Comparison of ENCODE assay signal across 11 cellular contexts in genomic region chr13:50676602-50677001, GRCh38.
DNase-seq lines count a peak whose midpoint lies in the region; ATAC-seq and TF ChIP-seq lines count a peak whose summit lies in the region.
"Had no signal": no experiment of that assay in that cellular context is flagged by ENCODE, and none has a peak within 500 bp of the region (broad histone marks: within the 10 kb centered on the region; RNA-seq: fewer than 3 reads in every experiment).

No MANE protein-coding gene starts in this region.

- no peaks in the 10 kb centered on the region for H3F3A ChIP-seq in neural progenitor cell (ENCODE audit: low read depth)

- H3K4me1 Mint-ChIP-seq in endodermal cell (peaks cover 37% of the 10 kb centered on the region), neural progenitor cell (peaks cover 11% of the 10 kb centered on the region)
- peaks cover 36% of the 10 kb centered on the region in 2 donors for H3K4me1 Mint-ChIP-seq in natural killer cell treated with Interleukin-12 subunit alpha and Interleukin-12 subunit beta and Interleukin-15 and Interleukin-18, amount 100 ng/mL, for 72 hours (ENCODE audit: low read depth in 2 of 2)
- no peaks in the 10 kb centered on the region for H3K4me1 Mint-ChIP-seq in activated T-helper 2 cell treated with anti-CD3 and anti-CD28 coated beads, Interferon-gamma antibody, Interleukin-2, Interleukin-4, amounts not matched to agents 10 μg/mL and 5 μg/mL and 100 μg/mL, durations not matched to agents 14 hours and 24 hours and 36 hours (ENCODE audit: low read depth)

- intact Hi-C loops in activated T-helper 2 cell treated with anti-CD3 and anti-CD28 coated beads, Interferon-gamma antibody, Interleukin-2, Interleukin-4, amounts not matched to agents 10 μg/mL and 5 μg/mL and 100 μg/mL, durations not matched to agents 14 hours and 24 hours and 36 hours (cut with micrococcal nuclease), result no loop called here

- H3K27me3 ChIP-seq in endodermal cell (ENCODE audit: control insufficient read depth, insufficient read depth, low read length, poor library complexity, severe bottlenecking), result no peaks in the 10 kb centered on the region
- no peaks in the 10 kb centered on the region for H3K27me3 ChIP-seq in neural progenitor cell
- H3K27me3 ChIP-seq: heart left ventricle had no signal

- no peak overlapping the region for H3K4me2 ChIP-seq in neural progenitor cell

- H3K9me3 ChIP-seq in endodermal cell (ENCODE audit: control insufficient read depth, low read length), result no peaks in the 10 kb centered on the region
- no peaks in the 10 kb centered on the region for H3K9me3 ChIP-seq in neural progenitor cell (ENCODE audit: low read depth)
- H3K9me3 ChIP-seq: heart left ventricle had no signal

- DNase-seq in EH (ENCODE audit: low read depth) (peak; percentile 89), MV-4-11 (lab: John Stamatoyannopoulos, UW) (peak; percentile 87), endodermal cell (peak; percentile 58), neural progenitor cell (ENCODE audit: low spot score) (no peak), DMS53 (lab: John Stamatoyannopoulos, UW) (no peak)
- DNase-seq in natural killer cell treated with Interleukin-12 subunit alpha and Interleukin-12 subunit beta and Interleukin-15 and Interleukin-18, amount 100 ng/mL, for 72 hours (ENCODE audit: low spot score), result no peak
- no peak for DNase-seq in activated T-helper 2 cell treated with anti-CD3 and anti-CD28 coated beads, Interferon-gamma antibody, Interleukin-2, Interleukin-4, amounts not matched to agents 10 μg/mL and 5 μg/mL and 100 μg/mL, durations not matched to agents 14 hours and 24 hours and 36 hours (ENCODE audit: low spot score)
- DNase-seq: activated T-cell treated with anti-CD3 and anti-CD28 coated beads, Interleukin-2, amount 50 U/mL, for 48 hours; heart left ventricle; Karpas-422 had no signal

- H3K36me3 ChIP-seq in endodermal cell (ENCODE audit: control insufficient read depth, insufficient read depth, low read length), result no peaks in the 10 kb centered on the region
- H3K36me3 ChIP-seq in neural progenitor cell, result no peaks in the 10 kb centered on the region
- H3K36me3 ChIP-seq: heart left ventricle had no signal

- WGBS in endodermal cell (ENCODE audit: insufficient coverage in 1 of 2, insufficient read length in 1 of 2), 2 experiments, result 62 to 100% methylated on average over 1 of the region's 1 CpG

- H3K36me3 Mint-ChIP-seq in endodermal cell (ENCODE audit: low read depth) (no peaks in the 10 kb centered on the region), neural progenitor cell (no peaks in the 10 kb centered on the region)
- no peaks in the 10 kb centered on the region for H3K36me3 Mint-ChIP-seq in natural killer cell treated with Interleukin-12 subunit alpha and Interleukin-12 subunit beta and Interleukin-15 and Interleukin-18, amount 100 ng/mL, for 72 hours
- no peaks in the 10 kb centered on the region for H3K36me3 Mint-ChIP-seq in activated T-helper 2 cell treated with anti-CD3 and anti-CD28 coated beads, Interferon-gamma antibody, Interleukin-2, Interleukin-4, amounts not matched to agents 10 μg/mL and 5 μg/mL and 100 μg/mL, durations not matched to agents 14 hours and 24 hours and 36 hours (ENCODE audit: low read depth)

- no peak overlapping the region for H2AFZ ChIP-seq in neural progenitor cell (replicated peaks)

- H3K9me3 Mint-ChIP-seq in endodermal cell, result no peaks in the 10 kb centered on the region
- H3K9me3 Mint-ChIP-seq in natural killer cell treated with Interleukin-12 subunit alpha and Interleukin-12 subunit beta and Interleukin-15 and Interleukin-18, amount 100 ng/mL, for 72 hours, result no peaks in the 10 kb centered on the region
- no peaks in the 10 kb centered on the region for H3K9me3 Mint-ChIP-seq in neural progenitor cell
- no peaks in the 10 kb centered on the region for H3K9me3 Mint-ChIP-seq in activated T-helper 2 cell treated with anti-CD3 and anti-CD28 coated beads, Interferon-gamma antibody, Interleukin-2, Interleukin-4, amounts not matched to agents 10 μg/mL and 5 μg/mL and 100 μg/mL, durations not matched to agents 14 hours and 24 hours and 36 hours

- H3K79me2 ChIP-seq in neural progenitor cell (ENCODE audit: low read depth), result no peaks in the 10 kb centered on the region

- H3K27ac Mint-ChIP-seq in endodermal cell (peak overlapping the region; percentile 27), neural progenitor cell (no peak overlapping the region)
- peak overlapping the region in 1 of 2 donors; percentile 29 for H3K27ac Mint-ChIP-seq in natural killer cell treated with Interleukin-12 subunit alpha and Interleukin-12 subunit beta and Interleukin-15 and Interleukin-18, amount 100 ng/mL, for 72 hours
- no peak overlapping the region for H3K27ac Mint-ChIP-seq in activated T-helper 2 cell treated with anti-CD3 and anti-CD28 coated beads, Interferon-gamma antibody, Interleukin-2, Interleukin-4, amounts not matched to agents 10 μg/mL and 5 μg/mL and 100 μg/mL, durations not matched to agents 14 hours and 24 hours and 36 hours

- no peak overlapping the region for H3K4me3 Mint-ChIP-seq in endodermal cell
- peak overlapping the region; percentile 32 for H3K4me3 Mint-ChIP-seq in natural killer cell treated with Interleukin-12 subunit alpha and Interleukin-12 subunit beta and Interleukin-15 and Interleukin-18, amount 100 ng/mL, for 72 hours
- no peak overlapping the region for H3K4me3 Mint-ChIP-seq in neural progenitor cell
- H3K4me3 Mint-ChIP-seq in activated T-helper 2 cell treated with anti-CD3 and anti-CD28 coated beads, Interferon-gamma antibody, Interleukin-2, Interleukin-4, amounts not matched to agents 10 μg/mL and 5 μg/mL and 100 μg/mL, durations not matched to agents 14 hours and 24 hours and 36 hours (ENCODE audit: low read depth), result no peak overlapping the region

- no peak for TF ChIP-seq CTCF in endodermal cell (conservative IDR thresholded peaks at IDR 0.05)
- no peak for TF ChIP-seq CTCF in neural progenitor cell (IDR thresholded peaks at IDR 0.05)

- H3K9ac ChIP-seq in endodermal cell (ENCODE audit: extremely low read depth, low read length, poor library complexity, severe bottlenecking), result no peak overlapping the region
- H3K9ac ChIP-seq in neural progenitor cell, result no peak overlapping the region

- H3K4me1 ChIP-seq in endodermal cell (ENCODE audit: control insufficient read depth, insufficient read depth, low read length) (peaks cover 30% of the 10 kb centered on the region), neural progenitor cell (peaks cover 5% of the 10 kb centered on the region)

- H4K20me1 ChIP-seq in neural progenitor cell (ENCODE audit: low read depth), result no peaks in the 10 kb centered on the region

- ATAC-seq in natural killer cell treated with Interleukin-12 subunit alpha and Interleukin-12 subunit beta and Interleukin-15 and Interleukin-18, amount 100 ng/mL, for 72 hours, result peak; percentile 82 to 85
- ATAC-seq in HG02623 (IDR thresholded peaks at IDR 0.05; ENCODE audit: unreplicated experiment), result no peak

- H3K27ac ChIP-seq in endodermal cell (ENCODE audit: low read depth, low read length) (peak overlapping the region; percentile 1), neural progenitor cell (no peak overlapping the region)

- peaks cover 7% of the 10 kb centered on the region for H3K27me3 Mint-ChIP-seq in endodermal cell (ENCODE audit: insufficient read depth)
- H3K27me3 Mint-ChIP-seq in natural killer cell treated with Interleukin-12 subunit alpha and Interleukin-12 subunit beta and Interleukin-15 and Interleukin-18, amount 100 ng/mL, for 72 hours, result peaks cover 38 to 56% of the 10 kb centered on the region in 2 donors
- peaks cover 4% of the 10 kb centered on the region for H3K27me3 Mint-ChIP-seq in neural progenitor cell (ENCODE audit: insufficient read depth, low read depth)
- peaks cover 44% of the 10 kb centered on the region for H3K27me3 Mint-ChIP-seq in activated T-helper 2 cell treated with anti-CD3 and anti-CD28 coated beads, Interferon-gamma antibody, Interleukin-2, Interleukin-4, amounts not matched to agents 10 μg/mL and 5 μg/mL and 100 μg/mL, durations not matched to agents 14 hours and 24 hours and 36 hours (ENCODE audit: low read depth)

- H3K4me3 ChIP-seq in endodermal cell (ENCODE audit: low read length), result no peak overlapping the region
- H3K4me3 ChIP-seq in neural progenitor cell, result no peak overlapping the region
- H3K4me3 ChIP-seq: heart left ventricle had no signal

Comparison
In these comparisons a context has a peak if more than half of its experiments do, and no peak if none do; other contexts are left out.
1. DNase-seq: peak in EH (single experiment), MV-4-11 (single experiment) and endodermal cell (single experiment); none in natural killer cell treated with Interleukin-12 subunit alpha and Interleukin-12 subunit beta and Interleukin-15 and Interleukin-18, amount 100 ng/mL, for 72 hours (single experiment), neural progenitor cell (single experiment), activated T-helper 2 cell treated with anti-CD3 and anti-CD28 coated beads, Interferon-gamma antibody, Interleukin-2, Interleukin-4, amounts not matched to agents 10 μg/mL and 5 μg/mL and 100 μg/mL, durations not matched to agents 14 hours and 24 hours and 36 hours (single experiment) and DMS53 (single experiment).